ENCODE assay signal across 9 cellular contexts in genomic region chrX:77668391-77669237, GRCh38.
DNase-seq lines count a peak whose midpoint lies in the region; ATAC-seq, FAIRE-seq and TF ChIP-seq lines count a peak whose summit lies in the region.
"Had no signal": no experiment of that assay in that cellular context is flagged by ENCODE, and none has a peak within 500 bp of the region (broad histone marks: within the 10 kb centered on the region; RNA-seq: fewer than 3 reads in every experiment).

No MANE protein-coding gene starts in this region.

- 61% methylated on average over 9 of the region's 10 CpGs for WGBS in right lobe of liver (ENCODE audit: insufficient coverage, low coverage, low lambda C conversion rate, missing lambda C conversion rate)

- H3K27me3 Mint-ChIP-seq in astrocyte (ENCODE audit: low read depth, unreplicated experiment) (no peaks in the 10 kb centered on the region), osteocyte (ENCODE audit: unreplicated experiment) (no peaks in the 10 kb centered on the region)

- H3K9ac ChIP-seq in astrocyte (ENCODE audit: low read length): no peak overlapping the region

- peaks cover 7% of the 10 kb centered on the region for H4K20me1 ChIP-seq in astrocyte (ENCODE audit: insufficient read depth, low read length)

- intact Hi-C loops in right lobe of liver (cut with DNase I): no loop called here

- DNase-seq in Caki2 (ENCODE audit: low read depth) (peak; percentile 25), KG1 (lab: John Stamatoyannopoulos, UW) (peak; percentile 1), astrocyte (ENCODE audit: low read depth) (peak; percentile 36), right lobe of liver (no peak), NCI-H526 treated with DMSO at 0.1 percent for 48 hours (lab: John Stamatoyannopoulos, UW) (no peak), osteocyte (ENCODE audit: extremely low spot score, unreplicated experiment) (no peak)
- DNase-seq in stimulated activated CD4-positive, alpha-beta T cell treated with anti-CD3 and anti-CD28 coated beads, Interleukin-1b, Interleukin-23, amount 100 ng/mL, for 48 hours: no peak
- DNase-seq: glutamatergic neuron had no signal

- no peak for TF ChIP-seq CTCF in astrocyte (IDR thresholded peaks at IDR 0.05; ENCODE audit: insufficient read depth, low read depth, low read length)
- TF ChIP-seq CTCF in right lobe of liver (IDR thresholded peaks at IDR 0.05): no peak
- TF ChIP-seq CTCF in osteocyte (IDR thresholded peaks at IDR 0.05): no peak

- H3K9me3 Mint-ChIP-seq in astrocyte (ENCODE audit: unreplicated experiment) (no peaks in the 10 kb centered on the region), osteocyte (ENCODE audit: unreplicated experiment) (no peaks in the 10 kb centered on the region)

- peak overlapping the region; percentile 77 for H3K4me2 ChIP-seq in astrocyte (ENCODE audit: low read length)

- ATAC-seq in right lobe of liver: peak in 3 of 4 donors; percentile 44 to 73 (median 51)
- ATAC-seq in GM21619 (IDR thresholded peaks at IDR 0.05; ENCODE audit: unreplicated experiment): no peak

- no peaks in the 10 kb centered on the region for H3K79me2 ChIP-seq in astrocyte (ENCODE audit: insufficient read depth, low read length)

- no peak for TF ChIP-seq POLR2A in right lobe of liver (IDR thresholded peaks at IDR 0.05)

- no peaks in the 10 kb centered on the region for H3K27me3 ChIP-seq in astrocyte (ENCODE audit: insufficient read depth, low read length)
- H3K27me3 ChIP-seq in right lobe of liver: peaks cover 0 to 4% of the 10 kb centered on the region in 2 donors

- peak; percentile 84 for FAIRE-seq in astrocyte (lab: Jason Lieb, UNC)

- H3K27ac Mint-ChIP-seq in astrocyte (ENCODE audit: unreplicated experiment): peak overlapping the region; percentile 66
- H3K27ac Mint-ChIP-seq in osteocyte (ENCODE audit: unreplicated experiment): no peak overlapping the region

- H3K36me3 Mint-ChIP-seq in astrocyte (ENCODE audit: low read depth, unreplicated experiment): no peaks in the 10 kb centered on the region
- peaks cover 9% of the 10 kb centered on the region for H3K36me3 Mint-ChIP-seq in osteocyte (ENCODE audit: unreplicated experiment)

- H3K27ac ChIP-seq in astrocyte (ENCODE audit: low read depth, low read length) (peak overlapping the region; percentile 33), right lobe of liver (no peak overlapping the region)

- in situ Hi-C loops in Caki2 (cut with HindIII; ENCODE audit: low pct_unique_long_range_greater_than_20kb, low sequenced_read_pairs): no loop called here

- H3K4me1 Mint-ChIP-seq in astrocyte (ENCODE audit: low read depth, unreplicated experiment) (peaks cover 5% of the 10 kb centered on the region), osteocyte (ENCODE audit: unreplicated experiment) (no peaks in the 10 kb centered on the region)

- no peak overlapping the region for H3K4me3 Mint-ChIP-seq in astrocyte (ENCODE audit: unreplicated experiment)
- no peak overlapping the region for H3K4me3 Mint-ChIP-seq in osteocyte (ENCODE audit: unreplicated experiment)

- H3K9me3 ChIP-seq in astrocyte (ENCODE audit: insufficient read depth, low read depth, low read length) (no peaks in the 10 kb centered on the region), right lobe of liver (no peaks in the 10 kb centered on the region)

- H3K4me1 ChIP-seq in astrocyte (ENCODE audit: insufficient read depth, low read length) (peaks cover 5% of the 10 kb centered on the region), right lobe of liver (no peaks in the 10 kb centered on the region)

- H3K4me3 ChIP-seq in astrocyte (ENCODE audit: insufficient read depth, low read depth, low read length) (no peak overlapping the region), right lobe of liver (no peak overlapping the region)

- H3K36me3 ChIP-seq in astrocyte (ENCODE audit: insufficient read depth, low read length) (peaks cover 4% of the 10 kb centered on the region), right lobe of liver (no peaks in the 10 kb centered on the region)

- no peak overlapping the region for H2AFZ ChIP-seq in astrocyte (ENCODE audit: low read depth, low read length)

Comparison
In these comparisons a context has a peak if more than half of its experiments do, and no peak if none do; other contexts are left out.
1. DNase-seq: peak in Caki2 (single experiment), KG1 (single experiment) and astrocyte (single experiment); none in right lobe of liver (0 of 3), NCI-H526 treated with DMSO at 0.1 percent for 48 hours (single experiment), stimulated activated CD4-positive, alpha-beta T cell treated with anti-CD3 and anti-CD28 coated beads, Interleukin-1b, Interleukin-23, amount 100 ng/mL, for 48 hours (single experiment) and osteocyte (single experiment).